ENCODE assay signal across 9 cellular contexts in the genomic region with DNA sequence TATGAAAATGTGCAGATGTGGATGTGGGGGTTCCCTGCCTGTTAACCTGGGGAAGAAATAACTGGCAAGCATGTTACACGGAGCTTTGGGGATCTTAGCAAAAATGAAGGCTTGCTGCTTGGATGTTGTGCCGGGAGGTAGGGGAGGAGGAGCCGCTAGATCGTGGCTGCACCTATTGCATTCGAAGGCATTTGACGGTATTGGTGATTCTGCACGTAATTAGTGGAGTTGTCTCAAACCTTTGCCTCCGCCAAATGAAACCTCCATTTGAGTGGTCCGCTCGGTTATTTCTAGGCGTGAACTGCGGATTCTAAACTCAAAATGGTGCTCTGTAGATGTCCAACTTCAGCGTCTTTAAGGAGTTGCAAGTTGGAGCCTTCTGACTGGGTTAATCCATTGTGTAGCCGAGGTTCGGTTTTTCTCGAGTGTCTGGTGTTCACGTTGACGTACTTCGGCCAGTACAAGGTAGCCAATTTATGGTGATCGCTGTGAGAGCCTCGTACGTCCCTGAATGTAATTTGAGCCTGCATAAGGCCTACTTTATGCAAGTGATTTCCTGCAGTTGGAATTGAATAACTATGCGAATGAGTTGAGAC. TPM values are rescaled to one million over a fixed set of nuclear protein-coding genes. Genes with fewer than 3 reads are reported as not detected.
DNase-seq lines count a peak whose midpoint lies in the region; ATAC-seq and TF ChIP-seq lines count a peak whose summit lies in the region.
"Had no signal": no experiment of that assay in that cellular context is flagged by ENCODE, and none has a peak within 500 bp of the region (broad histone marks: within the 10 kb centered on the region; RNA-seq: fewer than 3 reads in every experiment).

No MANE protein-coding gene starts in this region.

- no peak overlapping the region for H4K12ac ChIP-seq in trophoblast cell (ENCODE audit: low read depth, low read length)

- H3K4me2 ChIP-seq in trophoblast cell (ENCODE audit: low read length), result peak overlapping the region; percentile 95

- H3K23ac ChIP-seq in trophoblast cell (ENCODE audit: low read length), result peak overlapping the region; percentile 64

- H3K18ac ChIP-seq in trophoblast cell (ENCODE audit: low read length), result no peak overlapping the region

- WGBS in trophoblast cell (ENCODE audit: extremely low coverage, insufficient coverage, insufficient read length), result no CpG with 5 or more reads among the region's 23 CpGs

- H3K79me1 ChIP-seq in trophoblast cell (ENCODE audit: low read length), result peaks cover 3% of the 10 kb centered on the region

- H3K9me3 ChIP-seq in trophoblast cell (ENCODE audit: insufficient read depth, low read depth, low read length), result no peaks in the 10 kb centered on the region

- no peak overlapping the region for H2BK5ac ChIP-seq in trophoblast cell (ENCODE audit: low read depth, low read length, poor library complexity)

- TF ChIP-seq CTCF in fibroblast of mammary gland (conservative IDR thresholded peaks at IDR 0.05; ENCODE audit: control insufficient read depth, insufficient read depth, low read depth, low read length), result no peak

- ATAC-seq in GM21576 (IDR thresholded peaks at IDR 0.05; ENCODE audit: unreplicated experiment) (no peak), HG02571 (IDR thresholded peaks at IDR 0.05; ENCODE audit: unreplicated experiment) (no peak), HG03378 (IDR thresholded peaks at IDR 0.05; ENCODE audit: unreplicated experiment) (no peak)

- H3K79me2 ChIP-seq in ACC112 (ENCODE audit: control insufficient read depth, insufficient read depth, low read length, unreplicated experiment), result peaks cover 15% of the 10 kb centered on the region
- H3K79me2 ChIP-seq in trophoblast cell (ENCODE audit: control insufficient read depth, insufficient read depth, low read length, poor library complexity), result peaks cover 2% of the 10 kb centered on the region

- no peak overlapping the region for H4K91ac ChIP-seq in trophoblast cell (ENCODE audit: low read depth, low read length)

- DNase-seq in HuH-7 (ENCODE audit: low spot score) (peak; percentile 47), fibroblast of mammary gland (ENCODE audit: low read depth) (peak; percentile 32), trophoblast cell (no peak)
- peak; percentile 24 to 45 for DNase-seq in activated CD4-positive, alpha-beta T cell treated with anti-CD3 and anti-CD28 coated beads, Interleukin-2, amount 50 U/mL, for 48 hours

- H3K4me1 ChIP-seq in ACC112 (ENCODE audit: control insufficient read depth, insufficient read depth, low read length, unreplicated experiment), result no peaks in the 10 kb centered on the region
- peaks cover 15 to 17% of the 10 kb centered on the region in 2 experiments for H3K4me1 ChIP-seq in trophoblast cell (ENCODE audit: control insufficient read depth in 1 of 2, insufficient read depth in 2 of 2, low read length in 2 of 2)

- no peak overlapping the region for H3K4ac ChIP-seq in trophoblast cell (ENCODE audit: low read depth, low read length)

- peak overlapping the region; percentile 32 for H2AFZ ChIP-seq in ACC112 (ENCODE audit: low read length, unreplicated experiment)
- H2AFZ ChIP-seq in trophoblast cell (ENCODE audit: insufficient read depth, low read length, poor library complexity), result no peak overlapping the region

- H3K14ac ChIP-seq in trophoblast cell (ENCODE audit: low read length), result no peak overlapping the region

- H3K9ac ChIP-seq in trophoblast cell (ENCODE audit: low read length), result no peak overlapping the region

- H3K4me3 ChIP-seq in ACC112 (ENCODE audit: low read depth, low read length) (peak overlapping the region; percentile 82), fibroblast of mammary gland (ENCODE audit: control insufficient read depth, low read depth, low read length) (peak overlapping the region; percentile 57), trophoblast cell (ENCODE audit: low read depth, low read length) (peak overlapping the region; percentile 83)

- H3K27me3 ChIP-seq in ACC112 (ENCODE audit: insufficient read depth, low read length) (peaks cover 37% of the 10 kb centered on the region), trophoblast cell (ENCODE audit: insufficient read depth, low read length) (peaks cover 32% of the 10 kb centered on the region)

- H2AK5ac ChIP-seq in trophoblast cell (ENCODE audit: low read length), result no peak overlapping the region

- no peak overlapping the region for H4K8ac ChIP-seq in trophoblast cell (ENCODE audit: low read depth, low read length)

- no peak overlapping the region for H2BK12ac ChIP-seq in trophoblast cell (ENCODE audit: low read length)

- H2BK120ac ChIP-seq in trophoblast cell (ENCODE audit: insufficient read depth, low read length, poor library complexity), result no peak overlapping the region

- H3K27ac ChIP-seq in ACC112 (ENCODE audit: low read depth, low read length), result no peak overlapping the region
- H3K27ac ChIP-seq in trophoblast cell (ENCODE audit: low read depth, low read length), result no peak overlapping the region
- H3K27ac ChIP-seq: epithelial cell of prostate had no signal

- H3K36me3 ChIP-seq in ACC112 (ENCODE audit: insufficient read depth, low read length) (no peaks in the 10 kb centered on the region), trophoblast cell (ENCODE audit: control insufficient read depth in 1 of 2, insufficient read depth in 2 of 2, low read length in 2 of 2) (no peaks in the 10 kb centered on the region)

RNA-seq across cellular contexts. Expression of gene TNRC6C, which starts 1.5 kb away (rescaled TPM):
- polyA plus RNA-seq in trophoblast cell (2013), result 1.4 and 1.7 TPM in 2 replicates

Comparison
In these comparisons a context has a peak if more than half of its experiments do, and no peak if none do; other contexts are left out.
1. DNase-seq: peak in HuH-7 (single experiment), activated CD4-positive, alpha-beta T cell treated with anti-CD3 and anti-CD28 coated beads, Interleukin-2, amount 50 U/mL, for 48 hours (2 of 2) and fibroblast of mammary gland (single experiment); none in trophoblast cell (0 of 2).
2. Peak in every context shown above with its lines, with median percentiles within 50 percentile points of each other: H3K4me3 ChIP-seq.